ENCODE assay signal across 25 cellular contexts in the genomic region with DNA sequence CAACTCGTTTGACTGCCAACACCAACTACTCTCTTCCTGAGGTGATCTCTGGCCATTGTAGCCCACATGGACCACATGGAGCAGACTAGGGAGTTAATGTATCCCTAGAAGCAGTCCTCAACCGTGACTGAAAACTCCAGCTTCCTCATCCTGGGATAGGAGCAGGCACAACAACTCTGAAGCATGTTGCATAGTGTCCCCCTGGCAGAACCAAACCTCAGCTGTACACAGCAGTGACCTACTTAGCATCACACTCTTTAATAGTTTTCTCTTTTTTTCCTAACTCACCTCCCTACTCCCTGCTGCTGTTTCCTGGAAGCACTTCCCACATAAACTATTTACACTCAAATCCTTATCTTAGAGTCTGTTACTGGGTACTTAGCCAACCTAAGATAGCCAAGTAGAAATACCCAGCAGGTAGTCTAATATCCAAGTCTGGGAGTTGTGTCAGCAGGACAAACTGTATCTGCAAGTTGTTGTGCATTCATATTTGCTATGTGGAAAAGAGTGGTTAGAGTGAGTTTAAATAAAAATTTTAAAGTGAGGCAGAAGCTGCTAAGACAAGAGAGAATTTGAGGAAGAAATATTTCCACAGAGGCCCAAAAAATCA.
"Had no signal": no experiment of that assay in that cellular context is flagged by ENCODE, and none has a peak within 500 bp of the region (broad histone marks: within the 10 kb centered on the region; RNA-seq: fewer than 3 reads in every experiment).

No MANE protein-coding gene starts in this region.

- FAIRE-seq: colon, small intestine had no signal

- H3K27me3 ChIP-seq: brain microvascular endothelial cell, esophagus squamous epithelium, left lung had no signal

- H3K9me3 ChIP-seq: esophagus squamous epithelium had no signal

- DNase-seq: activated CD4-positive, alpha-beta memory T cell treated with anti-CD3 and anti-CD28 coated beads for 36 hours; activated CD4-positive, alpha-beta T cell treated with anti-CD3 and anti-CD28 coated beads, Interleukin-2, amount 10 ng/mL, durations not matched to agents 24 days and 14 days; activated CD4-positive, CD25-positive, alpha-beta regulatory T cell treated with anti-CD3 and anti-CD28 coated beads, Interleukin-2, amount 50 U/mL, for 72 hours; activated CD8-positive, alpha-beta memory T cell treated with anti-CD3 and anti-CD28 coated beads, Interleukin-2, amount 50 U/mL, for 4 hours; activated gamma-delta T cell; activated naive CD4-positive, alpha-beta T cell treated with anti-CD3 and anti-CD28 coated beads, Interleukin-2, amount 10 ng/mL, durations not matched to agents 7 days and 5 days; activated naive CD8-positive, alpha-beta T cell treated with anti-CD3 and anti-CD28 coated beads, Interleukin-2, amount 10 ng/mL, durations not matched to agents 7 days and 5 days; activated T-cell treated with anti-CD3 and anti-CD28 coated beads, Interleukin-2, amount 50 U/mL, for 1 hour; brain microvascular endothelial cell; dermis blood vessel endothelial cell; effector CD4-positive, alpha-beta T cell; esophagus squamous epithelium; foreskin melanocyte; kidney glomerular epithelial cell; left lung; small intestine; stimulated activated CD4-positive, alpha-beta T cell treated with anti-CD3 and anti-CD28 coated beads, Interleukin-4, amount 100 ng/mL, for 24 hours; stimulated activated naive CD8-positive, alpha-beta T cell treated with anti-CD3 and anti-CD28 coated beads, Interleukin-15, amount 100 ng/mL, for 72 hours; substantia nigra; SW 1271; T-helper 17 cell; T1000 had no signal

- H3K4me3 ChIP-seq: esophagus squamous epithelium, left lung had no signal

- H3K27ac ChIP-seq: brain microvascular endothelial cell, esophagus squamous epithelium, left lung had no signal

- ATAC-seq: left lung; sciatic nerve; stimulated activated effector memory CD8-positive, alpha-beta T cell treated with anti-CD3 and anti-CD28 coated beads, Interleukin-12 subunit alpha, Interleukin-12 subunit beta, amount 100 ng/mL, for 72 hours; stimulated activated naive CD8-positive, alpha-beta T cell treated with anti-CD3 and anti-CD28 coated beads, Interleukin-15, amount 100 ng/mL, for 72 hours; T-helper 17 cell had no signal

- H3K4me1 ChIP-seq: esophagus squamous epithelium, left lung had no signal

- H3K36me3 ChIP-seq: brain microvascular endothelial cell, esophagus squamous epithelium, left lung had no signal
